ENCODE assay signal across 17 cellular contexts in the genomic region with DNA sequence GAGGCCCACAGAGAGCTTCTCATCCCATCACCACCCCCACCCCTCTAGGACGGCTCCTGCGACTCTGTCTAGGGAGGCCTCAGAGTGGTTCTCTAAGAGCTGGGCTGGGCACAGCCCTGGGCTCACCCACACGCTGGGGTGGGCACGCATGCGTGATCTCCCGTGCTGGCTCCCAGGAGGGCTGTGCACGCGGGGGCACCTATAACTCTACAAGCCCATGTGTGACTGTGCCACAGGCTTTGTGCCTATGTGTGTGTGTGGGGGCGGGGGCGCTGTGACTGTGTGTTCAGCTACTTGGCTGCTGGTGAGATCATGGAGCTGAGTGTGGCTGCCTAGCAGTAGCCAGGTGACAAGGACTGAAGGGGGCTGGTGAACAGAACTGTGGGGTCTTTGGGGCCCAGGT. TPM values are rescaled to one million over a fixed set of nuclear protein-coding genes. Genes with fewer than 3 reads are reported as not detected.
DNase-seq lines count a peak whose midpoint lies in the region; ATAC-seq, FAIRE-seq and TF ChIP-seq lines count a peak whose summit lies in the region.
"Had no signal": no experiment of that assay in that cellular context is flagged by ENCODE, and none has a peak within 500 bp of the region (broad histone marks: within the 10 kb centered on the region; RNA-seq: fewer than 3 reads in every experiment).

No MANE protein-coding gene starts in this region.

- TF ChIP-seq EP300 in tibial nerve (IDR thresholded peaks at IDR 0.05), result no peak

- no peaks in the 10 kb centered on the region for H3K9me3 Mint-ChIP-seq in activated T-cell treated with anti-CD3 and anti-CD28 coated beads, Interleukin-2, amount 50 U/mL, for 72 hours
- H3K9me3 Mint-ChIP-seq: nephron had no signal

- DNase-seq in Right ventricle myocardium inferior (ENCODE audit: missing footprints) (peak; percentile 69), heart right ventricle (no peak), UCSD-AML1 (lab: John Stamatoyannopoulos, UW; ENCODE audit: unreplicated experiment) (peak; percentile 35), frontal cortex (ENCODE audit: low spot score in 2 of 2) (peak; percentile 36 to 44), NCI-H2171 treated with DMSO at 0.1 percent for 48 hours (lab: John Stamatoyannopoulos, UW) (no peak), tibial nerve (ENCODE audit: low spot score in 2 of 2) (no peak)
- peak; percentile 38 for DNase-seq in stimulated activated naive CD8-positive, alpha-beta T cell treated with anti-CD3 and anti-CD28 coated beads, Interleukin-15, Interleukin-2, amounts not matched to agents 100 U/mL and 50 U/mL, for 24 hours
- no peak for DNase-seq in activated T-cell treated with anti-CD3 and anti-CD28 coated beads, Interleukin-2, amount 50 U/mL, for 72 hours
- DNase-seq: EL; foreskin keratinocyte; NCI-H446; stimulated activated CD4-positive, alpha-beta T cell treated with anti-CD3 and anti-CD28 coated beads, Interleukin-1b, Interleukin-23, amount 100 ng/mL, for 48 hours had no signal

- no peaks in the 10 kb centered on the region for H3K36me3 ChIP-seq in heart right ventricle
- no peaks in the 10 kb centered on the region for H3K36me3 ChIP-seq in tibial nerve
- H3K36me3 ChIP-seq: thoracic aorta had no signal

- H3K4me1 ChIP-seq in heart right ventricle, result peaks cover 19 to 68% (median 38%) of the 10 kb centered on the region in 9 donors
- peaks cover 0 to 25% (median 13%) of the 10 kb centered on the region in 4 donors for H3K4me1 ChIP-seq in tibial nerve

- H3K36me3 Mint-ChIP-seq in activated T-cell treated with anti-CD3 and anti-CD28 coated beads, Interleukin-2, amount 50 U/mL, for 72 hours (ENCODE audit: insufficient read depth in 2 of 2), result peaks cover 0 to 2% of the 10 kb centered on the region in 2 donors

- H3K27ac Mint-ChIP-seq in activated T-cell treated with anti-CD3 and anti-CD28 coated beads, Interleukin-2, amount 50 U/mL, for 72 hours, result no peak overlapping the region
- H3K27ac Mint-ChIP-seq: nephron had no signal

- ATAC-seq in Right ventricle myocardium inferior, result no peak
- no peak for ATAC-seq in heart right ventricle
- ATAC-seq in stimulated activated naive CD8-positive, alpha-beta T cell treated with anti-CD3 and anti-CD28 coated beads, Interleukin-15, Interleukin-2, amounts not matched to agents 100 U/mL and 50 U/mL, for 24 hours, result peak; percentile 28
- ATAC-seq in activated T-cell treated with anti-CD3 and anti-CD28 coated beads, Interleukin-2, amount 50 U/mL, for 72 hours (replicated peaks in 1 of 2), result no peak
- ATAC-seq: foreskin keratinocyte, right cardiac atrium had no signal

- no peak overlapping the region for H3K4me3 Mint-ChIP-seq in activated T-cell treated with anti-CD3 and anti-CD28 coated beads, Interleukin-2, amount 50 U/mL, for 72 hours

- WGBS in heart right ventricle, 2 donors, result 79 to 81% methylated on average over 10 of the region's 10 CpGs
- 37 to 72% methylated on average over 2 to 10 of the region's 10 CpGs for WGBS in tibial nerve, 2 donors

- peaks cover 0 to 39% (median 3%) of the 10 kb centered on the region in 7 donors for H3K27me3 ChIP-seq in heart right ventricle
- peaks cover 0 to 30% of the 10 kb centered on the region in 2 donors for H3K27me3 ChIP-seq in tibial nerve

- H3K27ac ChIP-seq in heart right ventricle (peak overlapping the region in 5 of 10 donors; percentile 33 to 67 (median 56)), tibial nerve (no peak overlapping the region)
- H3K27ac ChIP-seq: foreskin keratinocyte, thoracic aorta had no signal

- TF ChIP-seq POLR2A in tibial nerve (IDR thresholded peaks at IDR 0.05), result no peak

- peaks cover 45% of the 10 kb centered on the region for H3K27me3 Mint-ChIP-seq in activated T-cell treated with anti-CD3 and anti-CD28 coated beads, Interleukin-2, amount 50 U/mL, for 72 hours (ENCODE audit: low read depth)

- FAIRE-seq in frontal cortex (lab: Jason Lieb, UNC), result no peak

- H3K4me1 Mint-ChIP-seq in activated T-cell treated with anti-CD3 and anti-CD28 coated beads, Interleukin-2, amount 50 U/mL, for 72 hours (ENCODE audit: low read depth), result peaks cover 11% of the 10 kb centered on the region

- intact Hi-C loops in Right ventricle myocardium inferior (cut with DNase I), result loop anchor here (5.0 to 10.0 kb wide), 2 partner anchors 100 to 327 kb away; partner anchors contain the start of gene LHX6
- intact Hi-C loops in heart right ventricle (cut with DNase I), result loop anchor here in 9 of 10 donors (5.0 to 10.0 kb wide), 5 partner anchors 135 to 687 kb away; partner anchors contain the start of genes MRRF (in 3 of the 9) and RBM18 (in 3 of the 9)

- TF ChIP-seq CTCF in heart right ventricle (IDR thresholded peaks at IDR 0.05) (no peak), tibial nerve (IDR thresholded peaks at IDR 0.05) (no peak)

- H3K4me3 ChIP-seq in heart right ventricle (no peak overlapping the region), tibial nerve (no peak overlapping the region)

- no peaks in the 10 kb centered on the region for H3K9me3 ChIP-seq in heart right ventricle
- H3K9me3 ChIP-seq in tibial nerve, result no peaks in the 10 kb centered on the region
- H3K9me3 ChIP-seq: thoracic aorta had no signal

RNA-seq across cellular contexts. Expression of gene NDUFA8, which starts 32.2 kb away (rescaled TPM):
- total RNA-seq in Right ventricle myocardium inferior (297 TPM), heart right ventricle (100 to 1,000 TPM; 222 to 327 (median 310) TPM), frontal cortex (33.8 TPM), tibial nerve (10 to 100 TPM; 18.0 to 26.0 (median 22.5) TPM)
- 100 to 1,000 TPM; 371 to 739 TPM for polyA plus RNA-seq in heart right ventricle
- total RNA-seq in activated T-cell treated with anti-CD3 and anti-CD28 coated beads, Interleukin-2, amount 50 U/mL, for 72 hours, result 10 to 100 TPM; 32.3 to 42.0 TPM

RNA-seq across cellular contexts. Expression of gene MORN5, which starts 32.3 kb away (rescaled TPM):
- total RNA-seq in Right ventricle myocardium inferior (not detected), heart right ventricle (not detected), frontal cortex (0.82 TPM), tibial nerve (1 to 10 TPM in 1 of 4 donors, not detected in 3; 1.8 TPM)
- not detected for polyA plus RNA-seq in heart right ventricle
- not detected for total RNA-seq in activated T-cell treated with anti-CD3 and anti-CD28 coated beads, Interleukin-2, amount 50 U/mL, for 72 hours
- total RNA-seq: foreskin keratinocyte, LHCN-M2, liver, right cardiac atrium, thoracic aorta had no signal
- polyA plus RNA-seq: foreskin keratinocyte, liver had no signal

RNA-seq across cellular contexts. Expression of gene TTLL11, which starts 34.3 kb away (rescaled TPM):
- 5.0 TPM for total RNA-seq in Right ventricle myocardium inferior
- 1 to 10 TPM; 5.2 to 8.7 (median 5.9) TPM for total RNA-seq in heart right ventricle
- polyA plus RNA-seq in heart right ventricle, result 1 to 10 TPM; 2.6 to 4.7 TPM
- total RNA-seq in frontal cortex, result 23.6 TPM
- 10 to 100 TPM in 3 of 4 donors, 1 to 10 TPM in 1; 9.8 to 18.6 (median 15.6) TPM for total RNA-seq in tibial nerve
- 1 to 10 TPM; 2.5 to 2.6 TPM for total RNA-seq in activated T-cell treated with anti-CD3 and anti-CD28 coated beads, Interleukin-2, amount 50 U/mL, for 72 hours

Comparison
In these comparisons a context has a peak if more than half of its experiments do, and no peak if none do; other contexts are left out.
1. DNase-seq: peak in Right ventricle myocardium inferior (single experiment), UCSD-AML1 (single experiment), frontal cortex (2 of 2) and stimulated activated naive CD8-positive, alpha-beta T cell treated with anti-CD3 and anti-CD28 coated beads, Interleukin-15, Interleukin-2, amounts not matched to agents 100 U/mL and 50 U/mL, for 24 hours (single experiment); none in heart right ventricle (0 of 2), NCI-H2171 treated with DMSO at 0.1 percent for 48 hours (single experiment), tibial nerve (0 of 2) and activated T-cell treated with anti-CD3 and anti-CD28 coated beads, Interleukin-2, amount 50 U/mL, for 72 hours (0 of 2).